In the genomic region with DNA sequence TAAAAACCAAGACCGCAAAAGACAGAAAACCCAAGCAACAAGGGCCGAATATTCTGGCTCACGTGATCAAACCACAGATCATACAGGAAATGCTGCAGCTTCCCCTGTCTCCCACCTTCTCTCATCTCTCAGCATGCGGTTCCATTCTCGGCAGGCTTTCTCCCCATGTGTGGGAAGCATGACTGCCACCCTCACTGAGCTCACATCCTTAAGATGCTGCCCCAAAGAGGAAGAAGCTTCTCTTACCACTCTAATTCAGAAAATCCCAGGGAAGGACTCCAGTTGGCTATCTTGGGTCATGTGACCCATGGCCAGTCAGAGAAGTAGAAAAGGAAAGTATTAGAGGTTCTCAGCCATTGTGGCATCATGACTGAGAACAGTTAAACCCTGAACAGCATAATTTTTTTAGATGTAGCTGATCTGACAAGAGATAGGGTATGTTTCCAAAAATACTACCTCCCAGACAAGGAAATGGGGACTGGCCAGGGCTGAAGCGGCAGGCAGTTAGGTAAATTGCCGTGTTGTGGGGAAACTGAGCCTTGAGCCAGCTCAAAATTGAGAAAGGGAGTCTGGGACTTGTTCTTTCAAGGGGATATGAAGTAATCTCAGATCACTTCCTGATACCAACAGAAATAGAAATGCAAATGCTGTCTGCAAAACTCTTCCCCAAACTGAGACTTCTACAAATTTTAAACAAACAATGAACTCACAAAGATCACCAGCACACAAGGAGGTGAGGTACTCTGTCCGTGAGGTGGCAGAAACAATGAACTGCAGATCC, we compare ENCODE assay signal across 8 cellular contexts. TPM values are rescaled to one million over a fixed set of nuclear protein-coding genes. Genes with fewer than 3 reads are reported as not detected.
DNase-seq lines count a peak whose midpoint lies in the region; ATAC-seq and TF ChIP-seq lines count a peak whose summit lies in the region.
"Had no signal": no experiment of that assay in that cellular context is flagged by ENCODE, and none has a peak within 500 bp of the region (broad histone marks: within the 10 kb centered on the region; RNA-seq: fewer than 3 reads in every experiment).

No MANE protein-coding gene starts in this region.

- DNase-seq in KG1 (lab: John Stamatoyannopoulos, UW) = peak; percentile 78
- DNase-seq in activated CD4-positive, alpha-beta T cell treated with anti-CD3 and anti-CD28 coated beads, Interleukin-2, amount 50 U/mL, for 24 hours (ENCODE audit: low read depth in 1 of 2, low spot score in 1 of 2) = peak; percentile 37 to 71
- DNase-seq in left lung = peak in 1 of 2 donors; percentile 50
- peak; percentile 53 for DNase-seq in stimulated activated naive B cell treated with anti-CD40 and anti-IgM and Interleukin-4, amounts not matched to agents 10 μg/mL and 1 μg/mL and 100 μg/mL, for 72 hours
- DNase-seq in A172 (ENCODE audit: low spot score) = no peak

- H3K27me3 ChIP-seq in left lung = peaks cover 0 to 11% of the 10 kb centered on the region in 2 donors

- H3K4me1 Mint-ChIP-seq in stimulated activated naive B cell treated with anti-CD40 and anti-IgM and Interleukin-4, amounts not matched to agents 10 μg/mL and 1 μg/mL and 100 μg/mL, for 72 hours = peaks cover 11 to 19% of the 10 kb centered on the region in 2 donors

- H3K4me1 ChIP-seq in left lung = peaks cover 0 to 11% of the 10 kb centered on the region in 2 donors

- no peaks in the 10 kb centered on the region for H3K36me3 ChIP-seq in left lung

- intact Hi-C loops in left lung (cut with DNase I) = no loop called here

- TF ChIP-seq CTCF in left lung (IDR thresholded peaks at IDR 0.05) = no peak

- H3K36me3 Mint-ChIP-seq in stimulated activated naive B cell treated with anti-CD40 and anti-IgM and Interleukin-4, amounts not matched to agents 10 μg/mL and 1 μg/mL and 100 μg/mL, for 72 hours = peaks cover 6 to 9% of the 10 kb centered on the region in 2 donors

- peaks cover 7 to 8% of the 10 kb centered on the region in 2 donors for H3K9me3 Mint-ChIP-seq in stimulated activated naive B cell treated with anti-CD40 and anti-IgM and Interleukin-4, amounts not matched to agents 10 μg/mL and 1 μg/mL and 100 μg/mL, for 72 hours

- H3K4me3 Mint-ChIP-seq in stimulated activated naive B cell treated with anti-CD40 and anti-IgM and Interleukin-4, amounts not matched to agents 10 μg/mL and 1 μg/mL and 100 μg/mL, for 72 hours = peak overlapping the region; percentile 57 to 71

- peak overlapping the region in 1 of 2 donors; percentile 86 for H3K27ac ChIP-seq in left lung

- H3K27me3 Mint-ChIP-seq in stimulated activated naive B cell treated with anti-CD40 and anti-IgM and Interleukin-4, amounts not matched to agents 10 μg/mL and 1 μg/mL and 100 μg/mL, for 72 hours = no peaks in the 10 kb centered on the region

- peak overlapping the region in 1 of 2 donors; percentile 15 for H3K4me3 ChIP-seq in left lung

- ATAC-seq in left lung (peak; percentile 75), GM19463 (IDR thresholded peaks at IDR 0.05; ENCODE audit: unreplicated experiment) (no peak), HG03571 (IDR thresholded peaks at IDR 0.05; ENCODE audit: unreplicated experiment) (no peak)
- ATAC-seq in stimulated activated naive B cell treated with anti-CD40 and anti-IgM and Interleukin-4, amounts not matched to agents 10 μg/mL and 1 μg/mL and 100 μg/mL, for 72 hours (replicated peaks) = peak; percentile 89 to 93

- peak overlapping the region; percentile 85 for H3K27ac Mint-ChIP-seq in stimulated activated naive B cell treated with anti-CD40 and anti-IgM and Interleukin-4, amounts not matched to agents 10 μg/mL and 1 μg/mL and 100 μg/mL, for 72 hours

- H3K9me3 ChIP-seq in left lung = no peaks in the 10 kb centered on the region

RNA-seq across cellular contexts. Expression of a gene that starts 37.1 kb away (rescaled TPM):
- total RNA-seq in left lung = not detected
- 0.96 TPM in 1 of 2 replicates, not detected in the other for total RNA-seq in A172 (2014; rRNA removed; shearing (Covaris generic))
- total RNA-seq: T-helper 1 cell treated with Interleukin-12 subunit alpha and Interleukin-12 subunit beta and Interleukin-4 antibody, amounts not matched to agents 30 ng/mL and 1 ng/mL, for 36 hours had no signal

RNA-seq across cellular contexts. Expression of a gene that starts 53.7 kb away (rescaled TPM):
- 100 to 1,000 TPM in 1 of 2 donors, 10 to 100 TPM in 1; 75.1 to 137 TPM for total RNA-seq in left lung
- 72.3 and 117 TPM in 2 replicates for total RNA-seq in A172 (2014; rRNA removed; shearing (Covaris generic))

Comparison
In these comparisons a context has a peak if more than half of its experiments do, and no peak if none do; other contexts are left out.
1. ATAC-seq: peak in left lung (single experiment) and stimulated activated naive B cell treated with anti-CD40 and anti-IgM and Interleukin-4, amounts not matched to agents 10 μg/mL and 1 μg/mL and 100 μg/mL, for 72 hours (2 of 2); none in GM19463 (single experiment) and HG03571 (single experiment).